In genomic region chr6:166691199-166691598, GRCh38 we compare ENCODE assay signal across 9 cellular contexts.
DNase-seq lines count a peak whose midpoint lies in the region; ATAC-seq, FAIRE-seq and TF ChIP-seq lines count a peak whose summit lies in the region.
"Had no signal": no experiment of that assay in that cellular context is flagged by ENCODE, and none has a peak within 500 bp of the region (broad histone marks: within the 10 kb centered on the region; RNA-seq: fewer than 3 reads in every experiment).

No MANE protein-coding gene starts in this region.

- TF ChIP-seq RAD21 in IMR-90 (IDR thresholded peaks at IDR 0.05; ENCODE audit: low read length) = no peak

- peaks cover 6% of the 10 kb centered on the region; the same call in 1 of the 2 replicates for H3K4me1 ChIP-seq in IMR-90 (ENCODE audit: control insufficient read depth, insufficient read depth, low read length)
- H3K4me1 ChIP-seq in keratinocyte (ENCODE audit: control insufficient read depth, extremely low read depth, insufficient read depth, low read length) = peaks cover 16% of the 10 kb centered on the region
- peaks cover 0 to 14% (median 7%) of the 10 kb centered on the region in 4 donors for H3K4me1 ChIP-seq in upper lobe of left lung
- H3K4me1 ChIP-seq: right lobe of liver had no signal

- H2AFZ ChIP-seq in IMR-90 (replicated peaks; ENCODE audit: low read length, poor library complexity) = peak overlapping the region; percentile 29
- H2AFZ ChIP-seq in keratinocyte (ENCODE audit: control insufficient read depth, low read length) = no peak overlapping the region

- H3K9me3 ChIP-seq in IMR-90 (ENCODE audit: control insufficient read depth, insufficient read depth, low read length) (no peaks in the 10 kb centered on the region), keratinocyte (ENCODE audit: control insufficient read depth, low read depth, low read length) (no peaks in the 10 kb centered on the region), upper lobe of left lung (no peaks in the 10 kb centered on the region)
- H3K9me3 ChIP-seq: right lobe of liver had no signal

- DNase-seq in IMR-90 (peak; percentile 54), MCF 10A (ENCODE audit: unreplicated experiment) (peak; percentile 90), keratinocyte (ENCODE audit: low read depth, low spot score) (peak; percentile 72), upper lobe of left lung (peak in 1 of 2 donors; percentile 64), DMS79 (lab: John Stamatoyannopoulos, UW) (no peak), retina (no peak)
- DNase-seq in stimulated activated CD8-positive, alpha-beta memory T cell treated with anti-CD3 and anti-CD28 coated beads, Interleukin-4, amount 100 ng/mL, for 48 hours = no peak
- DNase-seq: activated CD4-positive, alpha-beta memory T cell treated with anti-CD3 and anti-CD28 coated beads, Interleukin-2, amount 10 ng/mL, durations not matched to agents 7 days and 5 days; right lobe of liver had no signal

- no peak overlapping the region for H4K8ac ChIP-seq in IMR-90 (ENCODE audit: low read depth in 2 of 2, low read length in 2 of 2)

- no peak for TF ChIP-seq CTCF in IMR-90 (conservative IDR thresholded peaks at IDR 0.05; ENCODE audit: low read depth, low read length)
- no peak for TF ChIP-seq CTCF in MCF 10A (IDR thresholded peaks at IDR 0.05; ENCODE audit: unreplicated experiment)
- no peak for TF ChIP-seq CTCF in keratinocyte (optimal IDR thresholded peaks at IDR 0.05 in 1 of 3, IDR thresholded peaks at IDR 0.05 in 1 of 3, conservative IDR thresholded peaks at IDR 0.05 in 1 of 3; ENCODE audit: extremely low read depth in 1 of 3, insufficient read depth in 2 of 3, low read length in 3 of 3)
- no peak for TF ChIP-seq CTCF in upper lobe of left lung (IDR thresholded peaks at IDR 0.05)

- H3K23ac ChIP-seq in IMR-90 (ENCODE audit: low read depth, low read length) = no peak overlapping the region

- TF ChIP-seq POLR2A in IMR-90 (IDR thresholded peaks at IDR 0.05; ENCODE audit: low read depth, low read length) = no peak
- no peak for TF ChIP-seq POLR2A in upper lobe of left lung (IDR thresholded peaks at IDR 0.05)

- peak in 2 of 4 donors; percentile 38 to 72 for TF ChIP-seq EP300 in upper lobe of left lung (IDR thresholded peaks at IDR 0.05)

- H4K91ac ChIP-seq in IMR-90 (ENCODE audit: insufficient read depth, low read depth, low read length) = no peak overlapping the region

- no peak overlapping the region for H2AK5ac ChIP-seq in IMR-90 (ENCODE audit: low read depth, low read length)

- no peak overlapping the region for H3K18ac ChIP-seq in IMR-90 (ENCODE audit: low read depth, low read length)

- H3K14ac ChIP-seq in IMR-90 (replicated peaks; ENCODE audit: low read depth, low read length) = no peak overlapping the region

- H4K20me1 ChIP-seq in IMR-90 (ENCODE audit: insufficient read depth, low read length) = no peaks in the 10 kb centered on the region
- H4K20me1 ChIP-seq in keratinocyte (ENCODE audit: control insufficient read depth, extremely low read depth, insufficient read depth, low read length) = no peaks in the 10 kb centered on the region

- H3K4me3 ChIP-seq in IMR-90 (ENCODE audit: insufficient read depth, low read depth, low read length) (no peak overlapping the region), keratinocyte (ENCODE audit: control insufficient read depth in 2 of 3, extremely low read depth in 1 of 3, insufficient read depth in 2 of 3, low read depth in 1 of 3, low read length in 3 of 3) (peak overlapping the region in 1 of 3 experiments; percentile 13), upper lobe of left lung (no peak overlapping the region)
- H3K4me3 ChIP-seq: right lobe of liver had no signal

- peak; percentile 94 for FAIRE-seq in keratinocyte (lab: Jason Lieb, UNC)

- no peak overlapping the region for H3K4ac ChIP-seq in IMR-90 (ENCODE audit: low read depth, low read length)

- H3K9me3 Mint-ChIP-seq in MCF 10A (ENCODE audit: unreplicated experiment) = no peaks in the 10 kb centered on the region
- H3K9me3 Mint-ChIP-seq: activated CD4-positive, alpha-beta memory T cell treated with anti-CD3 and anti-CD28 coated beads, Interleukin-2, amount 10 ng/mL, durations not matched to agents 7 days and 5 days had no signal

- no peak overlapping the region for H3K9ac ChIP-seq in IMR-90 (ENCODE audit: low read depth, low read length)
- H3K9ac ChIP-seq in keratinocyte (ENCODE audit: control insufficient read depth, extremely low read depth, insufficient read depth, low read length) = no peak overlapping the region

- H3K27me3 ChIP-seq in IMR-90 (ENCODE audit: control insufficient read depth, insufficient read depth, low read length) (peaks cover 19% of the 10 kb centered on the region; the same call in 1 of the 2 replicates), keratinocyte (ENCODE audit: control insufficient read depth, extremely low read depth, insufficient read depth, low read length) (no peaks in the 10 kb centered on the region), upper lobe of left lung (no peaks in the 10 kb centered on the region)
- H3K27me3 ChIP-seq: right lobe of liver had no signal

- dilution Hi-C loops in IMR-90 (cut with HindIII; ENCODE audit: low sequenced_read_pairs, unreplicated experiment) = no loop called here
- dilution Hi-C loops in keratinocyte (cut with MboI; ENCODE audit: extremely low pct_ligation_motif_present, low sequenced_read_pairs) = no loop called here

- 41% methylated on average over 7 of the region's 10 CpGs; no CpG with 5 or more reads in 1 of the 2 experiments for WGBS in IMR-90 (ENCODE audit: extremely low coverage in 2 of 2, insufficient read length in 1 of 2), 2 experiments
- WGBS in upper lobe of left lung, 2 donors = 48 to 55% methylated on average over 10 of the region's 10 CpGs

- no peak overlapping the region for H3K27ac Mint-ChIP-seq in MCF 10A (ENCODE audit: low read depth, unreplicated experiment)
- H3K27ac Mint-ChIP-seq: activated CD4-positive, alpha-beta memory T cell treated with anti-CD3 and anti-CD28 coated beads, Interleukin-2, amount 10 ng/mL, durations not matched to agents 7 days and 5 days had no signal

- no peak overlapping the region for H2BK15ac ChIP-seq in IMR-90 (ENCODE audit: low read depth, low read length)

- CTCF ChIA-PET in IMR-90 (lab: Yijun Ruan, JAX) = no interaction called here
- CTCF ChIA-PET in MCF 10A (lab: Yijun Ruan, JAX) = no interaction called here

- H3K9me1 ChIP-seq in IMR-90 (ENCODE audit: insufficient read depth, low read length) (no peaks in the 10 kb centered on the region), keratinocyte (ENCODE audit: control insufficient read depth, extremely low read depth, insufficient read depth, low read length) (peaks cover 2% of the 10 kb centered on the region)

- no peaks in the 10 kb centered on the region for H3K79me2 ChIP-seq in keratinocyte (ENCODE audit: control insufficient read depth, insufficient read depth, low read length)

- no peak overlapping the region for H3K4me3 Mint-ChIP-seq in MCF 10A (ENCODE audit: unreplicated experiment)
- H3K4me3 Mint-ChIP-seq: activated CD4-positive, alpha-beta memory T cell treated with anti-CD3 and anti-CD28 coated beads, Interleukin-2, amount 10 ng/mL, durations not matched to agents 7 days and 5 days had no signal

- no peaks in the 10 kb centered on the region for H3K36me3 Mint-ChIP-seq in MCF 10A (ENCODE audit: insufficient read depth, unreplicated experiment)

- H2BK120ac ChIP-seq in IMR-90 (ENCODE audit: low read depth, low read length) = no peak overlapping the region

- H3K27ac ChIP-seq in IMR-90 (ENCODE audit: insufficient read depth, low read length) (no peak overlapping the region), keratinocyte (ENCODE audit: control insufficient read depth, insufficient read depth, low read length) (no peak overlapping the region), upper lobe of left lung (peak overlapping the region in 1 of 4 donors; percentile 42)
- H3K27ac ChIP-seq: right lobe of liver had no signal

- no peak overlapping the region for H3K56ac ChIP-seq in IMR-90 (ENCODE audit: extremely low read depth, insufficient read depth, low read length)

- peaks cover 8% of the 10 kb centered on the region for H3K4me1 Mint-ChIP-seq in MCF 10A (ENCODE audit: insufficient read depth, unreplicated experiment)
- H3K4me1 Mint-ChIP-seq: activated CD4-positive, alpha-beta memory T cell treated with anti-CD3 and anti-CD28 coated beads, Interleukin-2, amount 10 ng/mL, durations not matched to agents 7 days and 5 days had no signal

- H3K36me3 ChIP-seq in IMR-90 (ENCODE audit: control insufficient read depth, insufficient read depth, low read length) = no peaks in the 10 kb centered on the region
- no peaks in the 10 kb centered on the region for H3K36me3 ChIP-seq in keratinocyte (ENCODE audit: control insufficient read depth in 2 of 2, extremely low read depth in 1 of 2, insufficient read depth in 2 of 2, low read length in 2 of 2)
- no peaks in the 10 kb centered on the region for H3K36me3 ChIP-seq in upper lobe of left lung
- H3K36me3 ChIP-seq: right lobe of liver had no signal

- no peaks in the 10 kb centered on the region for H3K79me1 ChIP-seq in IMR-90 (ENCODE audit: low read depth in 1 of 2, low read length in 2 of 2)

- H2BK20ac ChIP-seq in IMR-90 (ENCODE audit: low read depth, low read length) = no peak overlapping the region

- H2AK9ac ChIP-seq in IMR-90 (replicated peaks; ENCODE audit: low read depth, low read length, poor library complexity) = no peak overlapping the region

- in situ Hi-C loops in IMR-90 (cut with MboI; ENCODE audit: low sequenced_read_pairs) = no loop called here

- H4K5ac ChIP-seq in IMR-90 (ENCODE audit: low read depth, low read length) = no peak overlapping the region

- H3K4me2 ChIP-seq in IMR-90 (ENCODE audit: low read depth, low read length) (no peak overlapping the region), keratinocyte (ENCODE audit: control insufficient read depth, extremely low read depth, insufficient read depth, low read depth, low read length) (peak overlapping the region; percentile 68)

- POLR2A ChIA-PET in IMR-90 (lab: Charles Lee; ENCODE audit: unreplicated experiment) = no interaction called here
- POLR2A ChIA-PET in MCF 10A (lab: Yijun Ruan, JAX) = interaction anchor here (0.7 kb wide), 1 partner anchor 75 kb away, joined by 3 read pairs; no protein-coding TSS in a partner anchor

- peaks cover 19% of the 10 kb centered on the region for H3K27me3 Mint-ChIP-seq in MCF 10A (ENCODE audit: insufficient read depth, unreplicated experiment)

- no TSS peak for BruUV-seq in IMR-90 (replicated peaks; lab: Mats Ljungman, UMichigan)
- BruUV-seq in MCF 10A (replicated peaks; lab: Mats Ljungman, UMichigan) = no TSS peak

- H2BK5ac ChIP-seq in IMR-90 (ENCODE audit: low read depth, low read length, poor library complexity, severe bottlenecking) = no peak overlapping the region

- intact Hi-C loops in IMR-90 (cut with micrococcal nuclease) = no loop called here
- intact Hi-C loops in MCF 10A (cut with micrococcal nuclease) = no loop called here

- peak; percentile 62 for ATAC-seq in IMR-90 (ENCODE audit: low read depth)
- peak; percentile 30 to 65 for ATAC-seq in upper lobe of left lung (ENCODE audit: low FRiP score in 2 of 2)

TF ChIP-seq in IMR-90, 13 proteins besides CTCF, POLR2A, EP300 and RAD21 (continues in another document):
- TF ChIP-seq NFE2L2 (IDR thresholded peaks at IDR 0.05; ENCODE audit: low read depth, low read length) (no peak), RFX5 (IDR thresholded peaks at IDR 0.05; ENCODE audit: low read depth, low read length) (no peak), CEBPB (IDR thresholded peaks at IDR 0.05; ENCODE audit: low read depth, low read length) (no peak), FOS (IDR thresholded peaks at IDR 0.05; ENCODE audit: low read depth, low read length) (no peak), CHD1 (IDR thresholded peaks at IDR 0.05; ENCODE audit: low read depth, low read length) (no peak)

Comparison
In these comparisons a context has a peak if more than half of its experiments do, and no peak if none do; other contexts are left out.
1. DNase-seq: peak in IMR-90 (single experiment), MCF 10A (single experiment) and keratinocyte (single experiment); none in stimulated activated CD8-positive, alpha-beta memory T cell treated with anti-CD3 and anti-CD28 coated beads, Interleukin-4, amount 100 ng/mL, for 48 hours (single experiment), DMS79 (single experiment) and retina (single experiment).